Comparison of ENCODE assay signal across 10 cellular contexts in the genomic region with DNA sequence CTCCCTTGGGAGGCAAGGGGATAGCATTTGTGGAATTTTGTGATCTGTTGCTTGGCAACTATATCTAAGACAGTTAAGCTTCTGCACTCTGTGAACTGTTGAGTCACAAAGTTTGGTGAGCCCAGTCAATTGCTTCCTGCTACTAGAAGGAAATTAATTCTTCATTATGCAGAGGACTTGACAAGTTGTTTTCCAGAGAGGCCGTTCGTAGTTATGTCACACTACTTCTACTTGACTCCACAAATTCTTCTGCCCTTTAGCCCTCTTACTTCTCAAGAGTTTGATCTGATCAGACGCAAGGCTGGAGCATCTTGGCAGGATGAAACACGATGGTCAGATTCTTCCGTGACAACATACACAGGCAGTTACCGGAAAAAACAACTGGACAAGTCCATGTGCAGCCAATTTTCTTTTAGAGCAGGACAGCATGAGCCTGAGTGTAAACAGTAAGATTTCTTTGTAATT. TPM values are rescaled to one million over a fixed set of nuclear protein-coding genes. Genes with fewer than 3 reads are reported as not detected.
DNase-seq lines count a peak whose midpoint lies in the region; ATAC-seq and TF ChIP-seq lines count a peak whose summit lies in the region.
"Had no signal": no experiment of that assay in that cellular context is flagged by ENCODE, and none has a peak within 500 bp of the region (broad histone marks: within the 10 kb centered on the region; RNA-seq: fewer than 3 reads in every experiment).

A gene (plus strand): TSS at position 156 of the 465 bp plus-strand sequence. CDS start 58 bp downstream, at position 214.

- H3K27ac ChIP-seq in AG04450 (ENCODE audit: low read depth, low read length), result no peak within 1 kb of the TSS

- H3K27me3 ChIP-seq in AG04450 (ENCODE audit: control insufficient read depth, insufficient read depth, low read length), result no peaks in the 10 kb centered on the region

- ATAC-seq in HG02623 (IDR thresholded peaks at IDR 0.05; ENCODE audit: unreplicated experiment), result no peak
- ATAC-seq: stimulated activated naive B cell treated with anti-CD40 and anti-IgM and Interleukin-4, amounts not matched to agents 10 μg/mL and 1 μg/mL and 100 μg/mL, for 72 hours had no signal

- H3K4me3 ChIP-seq in AG04450 (ENCODE audit: low read depth, low read length) (no peak within 1 kb of the TSS), choroid plexus epithelial cell (ENCODE audit: low read depth, low read length) (no peak within 1 kb of the TSS)

- POLR2A ChIA-PET in AG04450 (lab: Yijun Ruan, JAX), result interaction anchor here (1.0 to 1.2 kb wide), 3 partner anchors 29 to 55 kb away, joined by 4 to 5 read pairs (median 4); no protein-coding TSS in a partner anchor

- TF ChIP-seq CTCF in AG04450 (IDR thresholded peaks at IDR 0.05; ENCODE audit: low read depth, low read length) (no peak), choroid plexus epithelial cell (conservative IDR thresholded peaks at IDR 0.05; ENCODE audit: low read depth, low read length) (no peak)

- H3K9me3 ChIP-seq in AG04450 (ENCODE audit: control insufficient read depth, insufficient read depth, low read length), result no peaks in the 10 kb centered on the region; the same call in 1 of the 2 replicates

- CTCF ChIA-PET in AG04450 (lab: Charles Lee), result interaction anchor here (1.4 kb wide), 1 partner anchor 63 kb away, joined by 3 read pairs; no protein-coding TSS in a partner anchor

- DNase-seq in AG04450 (ENCODE audit: low read depth, low spot score) (peak; percentile 4), LoVo (ENCODE audit: low spot score) (peak; percentile 6), choroid plexus epithelial cell (ENCODE audit: low read depth) (peak; percentile 52), lung microvascular endothelial cell (ENCODE audit: low read depth in 2 of 2) (peak; percentile 3 to 93), iPS-NIHi7 (ENCODE audit: extremely low spot score) (no peak), cerebellar cortex (ENCODE audit: low spot score) (no peak)
- DNase-seq in activated naive CD4-positive, alpha-beta T cell treated with anti-CD3 and anti-CD28 coated beads, Interleukin-2, amount 50 U/mL, for 16 hours, result no peak
- DNase-seq: activated CD4-positive, alpha-beta memory T cell treated with anti-CD3 and anti-CD28 coated beads, Interleukin-2, amount 10 ng/mL, durations not matched to agents 7 days and 5 days; stimulated activated naive B cell treated with anti-CD40 and anti-IgM and Interleukin-4, amounts not matched to agents 10 μg/mL and 1 μg/mL and 100 μg/mL, for 72 hours had no signal

RNA-seq across cellular contexts. Expression of the gene that starts here (rescaled TPM):
- polyA plus RNA-seq in AG04450 (2011; rRNA removed), result not detected in 2 replicates
- polyA minus RNA-seq in AG04450 (2011; rRNA and poly(A)+ RNA removed), result not detected in 2 replicates
- total RNA-seq in lung microvascular endothelial cell, result not detected in 2 replicates
- total RNA-seq: activated CD4-positive, alpha-beta memory T cell treated with anti-CD3 and anti-CD28 coated beads, Interleukin-2, amount 10 ng/mL, durations not matched to agents 7 days and 5 days had no signal

Comparison
In these comparisons a context has a peak if more than half of its experiments do, and no peak if none do; other contexts are left out.
1. Peak in DNase-seq in AG04450; RNA of the gene not detected or under 1 TPM.
2. Peak in DNase-seq in lung microvascular endothelial cell; RNA of the gene not detected or under 1 TPM.
3. DNase-seq: peak in LoVo (single experiment) and choroid plexus epithelial cell (single experiment); none in activated naive CD4-positive, alpha-beta T cell treated with anti-CD3 and anti-CD28 coated beads, Interleukin-2, amount 50 U/mL, for 16 hours (single experiment), iPS-NIHi7 (single experiment) and cerebellar cortex (single experiment).